ENCODE assay signal across 33 cellular contexts in the genomic region with DNA sequence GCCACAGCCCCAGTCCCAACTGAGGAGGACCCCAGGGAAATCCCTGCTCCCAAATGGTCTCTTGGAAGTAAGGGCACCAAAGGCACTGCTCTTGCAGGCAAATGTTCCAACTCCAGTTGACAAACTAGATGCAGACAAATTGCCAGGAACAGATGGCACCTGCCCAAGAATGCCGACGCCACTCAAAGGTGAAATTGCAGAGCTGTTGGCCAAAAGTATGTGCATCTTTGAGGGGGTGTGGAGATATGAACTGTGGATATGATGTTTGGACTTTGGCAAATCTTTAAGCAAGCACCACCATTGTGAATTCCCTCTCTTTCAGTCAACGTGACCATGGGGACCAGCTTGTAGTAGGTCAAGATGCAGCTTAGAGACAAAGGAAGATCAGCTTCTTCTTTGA. TPM values are rescaled to one million over a fixed set of nuclear protein-coding genes. Genes with fewer than 3 reads are reported as not detected.
"Had no signal": no experiment of that assay in that cellular context is flagged by ENCODE, and none has a peak within 500 bp of the region (broad histone marks: within the 10 kb centered on the region; RNA-seq: fewer than 3 reads in every experiment).

No MANE protein-coding gene starts in this region.

- FAIRE-seq: bronchial epithelial cell had no signal

- H3K36me3 ChIP-seq: MG63, WERI-Rb-1 had no signal

- DNase-seq: activated CD4-positive, alpha-beta memory T cell treated with anti-CD3 and anti-CD28 coated beads, Interleukin-2, amount 10 ng/mL, durations not matched to agents 7 days and 5 days; activated CD4-positive, alpha-beta T cell treated with anti-CD3 and anti-CD28 coated beads for 1 hour; activated CD4-positive, alpha-beta T cell treated with anti-CD3 and anti-CD28 coated beads for 48 hours; activated CD4-positive, CD25-positive, alpha-beta regulatory T cell; activated CD8-positive, alpha-beta memory T cell treated with anti-CD3 and anti-CD28 coated beads for 24 hours; activated CD8-positive, alpha-beta memory T cell treated with anti-CD3 and anti-CD28 coated beads, Interleukin-2, amount 10 ng/mL, durations not matched to agents 7 days and 5 days; activated CD8-positive, alpha-beta memory T cell treated with anti-CD3 and anti-CD28 coated beads, Interleukin-2, amount 50 U/mL, for 48 hours; activated effector memory CD4-positive, alpha-beta T cell treated with Interleukin-2 at 50 U/mL for 16 hours; activated naive CD4-positive, alpha-beta T cell treated with anti-CD3 and anti-CD28 coated beads, Interleukin-2, amount 10 ng/mL, durations not matched to agents 7 days and 5 days; activated naive CD8-positive, alpha-beta T cell treated with anti-CD3 and anti-CD28 coated beads, Interleukin-2, amount 50 U/mL, for 24 hours; activated T-cell treated with anti-CD3 and anti-CD28 coated beads, Interleukin-2, amount 50 U/mL, for 48 hours; anterior cingulate cortex; Kasumi-1; KG1; MG63; NCI-H1048; NCI-H1105 treated with DMSO at 0.1 percent for 48 hours; NCI-H1436; NCI-H187; NCI-H2029 treated with DMSO at 0.1 percent for 48 hours; NCI-H2107; NCI-H226; NCI-H446 treated with DMSO at 0.1 percent for 48 hours; OCI-M1; Right ventricle myocardium superior; SW 1271; T-helper 1 cell; T-helper 2 cell; T-helper 9 cell; WERI-Rb-1 had no signal

- H3K27me3 Mint-ChIP-seq: activated naive CD8-positive, alpha-beta T cell had no signal

- H3K4me1 Mint-ChIP-seq: activated CD4-positive, alpha-beta memory T cell treated with anti-CD3 and anti-CD28 coated beads, Interleukin-2, amount 10 ng/mL, durations not matched to agents 7 days and 5 days; activated CD8-positive, alpha-beta memory T cell treated with anti-CD3 and anti-CD28 coated beads, Interleukin-2, amount 10 ng/mL, durations not matched to agents 7 days and 5 days; activated naive CD4-positive, alpha-beta T cell treated with anti-CD3 and anti-CD28 coated beads, Interleukin-2, amount 10 ng/mL, durations not matched to agents 7 days and 5 days; activated naive CD8-positive, alpha-beta T cell treated with anti-CD3 and anti-CD28 coated beads, Interleukin-2, amount 50 U/mL, for 24 hours had no signal

- ATAC-seq: activated CD8-positive, alpha-beta memory T cell treated with anti-CD3 and anti-CD28 coated beads, Interleukin-2, amount 10 ng/mL, durations not matched to agents 7 days and 5 days; activated naive CD8-positive, alpha-beta T cell treated with anti-CD3 and anti-CD28 coated beads, Interleukin-2, amount 50 U/mL, for 24 hours had no signal

- H3K27me3 ChIP-seq: MG63 had no signal

- H3K4me3 Mint-ChIP-seq: activated CD4-positive, alpha-beta memory T cell treated with anti-CD3 and anti-CD28 coated beads, Interleukin-2, amount 10 ng/mL, durations not matched to agents 7 days and 5 days; activated CD8-positive, alpha-beta memory T cell treated with anti-CD3 and anti-CD28 coated beads, Interleukin-2, amount 10 ng/mL, durations not matched to agents 7 days and 5 days; activated naive CD4-positive, alpha-beta T cell treated with anti-CD3 and anti-CD28 coated beads, Interleukin-2, amount 10 ng/mL, durations not matched to agents 7 days and 5 days; activated naive CD8-positive, alpha-beta T cell; activated naive CD8-positive, alpha-beta T cell treated with anti-CD3 and anti-CD28 coated beads, Interleukin-2, amount 50 U/mL, for 24 hours; brain had no signal

- H3K9me3 Mint-ChIP-seq: activated CD4-positive, alpha-beta memory T cell treated with anti-CD3 and anti-CD28 coated beads, Interleukin-2, amount 10 ng/mL, durations not matched to agents 7 days and 5 days; activated naive CD4-positive, alpha-beta T cell treated with anti-CD3 and anti-CD28 coated beads, Interleukin-2, amount 10 ng/mL, durations not matched to agents 7 days and 5 days; activated naive CD8-positive, alpha-beta T cell treated with anti-CD3 and anti-CD28 coated beads, Interleukin-2, amount 50 U/mL, for 24 hours; brain had no signal

- H3K27ac ChIP-seq: WERI-Rb-1 had no signal

- H3K36me3 Mint-ChIP-seq: activated CD8-positive, alpha-beta memory T cell treated with anti-CD3 and anti-CD28 coated beads, Interleukin-2, amount 10 ng/mL, durations not matched to agents 7 days and 5 days; activated naive CD4-positive, alpha-beta T cell treated with anti-CD3 and anti-CD28 coated beads, Interleukin-2, amount 10 ng/mL, durations not matched to agents 7 days and 5 days had no signal

- H3K27ac Mint-ChIP-seq: activated CD4-positive, alpha-beta memory T cell treated with anti-CD3 and anti-CD28 coated beads, Interleukin-2, amount 10 ng/mL, durations not matched to agents 7 days and 5 days; activated CD8-positive, alpha-beta memory T cell treated with anti-CD3 and anti-CD28 coated beads, Interleukin-2, amount 10 ng/mL, durations not matched to agents 7 days and 5 days; activated naive CD4-positive, alpha-beta T cell treated with anti-CD3 and anti-CD28 coated beads, Interleukin-2, amount 10 ng/mL, durations not matched to agents 7 days and 5 days; activated naive CD8-positive, alpha-beta T cell; activated naive CD8-positive, alpha-beta T cell treated with anti-CD3 and anti-CD28 coated beads, Interleukin-2, amount 50 U/mL, for 24 hours; brain had no signal

- H3K4me3 ChIP-seq: MG63 had no signal

- H3K9me3 ChIP-seq: MG63 had no signal

RNA-seq across cellular contexts. Expression of a gene that starts 12.0 kb away (rescaled TPM):
- total RNA-seq: activated CD4-positive, alpha-beta memory T cell treated with anti-CD3 and anti-CD28 coated beads, Interleukin-2, amount 10 ng/mL, durations not matched to agents 7 days and 5 days; activated CD8-positive, alpha-beta memory T cell treated with anti-CD3 and anti-CD28 coated beads, Interleukin-2, amount 10 ng/mL, durations not matched to agents 7 days and 5 days; bronchial epithelial cell; Right ventricle myocardium superior had no signal
